8 cellular contexts compared by ENCODE assay signal in genomic region chr6:136876469-136876868, GRCh38. TPM values are rescaled to one million over a fixed set of nuclear protein-coding genes. Genes with fewer than 3 reads are reported as not detected.
"Had no signal": no experiment of that assay in that cellular context is flagged by ENCODE, and none has a peak within 500 bp of the region (broad histone marks: within the 10 kb centered on the region; RNA-seq: fewer than 3 reads in every experiment).

No MANE protein-coding gene starts in this region.

RNA-seq across cellular contexts. Expression of gene SLC35D3, which starts 45.6 kb away (rescaled TPM):
- total RNA-seq: OCI-LY7, PC-3, PC-9, Right ventricle myocardium inferior, Right ventricle myocardium superior, RPMI7951, SJSA1, SK-MEL-5 had no signal
